In genomic region chr12:23885396-23885795, GRCh38 we compare ENCODE assay signal across 7 cellular contexts.
"Had no signal": no experiment of that assay in that cellular context is flagged by ENCODE, and none has a peak within 500 bp of the region (broad histone marks: within the 10 kb centered on the region; RNA-seq: fewer than 3 reads in every experiment).

No MANE protein-coding gene starts in this region.

- H3K9me3 Mint-ChIP-seq: IgD-negative memory B cell had no signal

- H3K27me3 Mint-ChIP-seq: IgD-negative memory B cell had no signal

- ATAC-seq: HCT116, HepG2 had no signal

- DNase-seq: GOT3, H7, HFFc6 had no signal

- H3K36me3 Mint-ChIP-seq: IgD-negative memory B cell had no signal

- FAIRE-seq: HepG2 had no signal

- H3K4me3 ChIP-seq: HAP-1 had no signal

- H3K36me3 ChIP-seq: HAP-1 had no signal

- H3K27ac Mint-ChIP-seq: HFFc6, IgD-negative memory B cell had no signal

- H3K4me3 Mint-ChIP-seq: HFFc6, IgD-negative memory B cell had no signal

- H3K9me3 ChIP-seq: HAP-1 had no signal
